ENCODE assay signal across 11 cellular contexts in genomic region chr20:1388253-1388652, GRCh38. TPM values are rescaled to one million over a fixed set of nuclear protein-coding genes. Genes with fewer than 3 reads are reported as not detected.
DNase-seq lines count a peak whose midpoint lies in the region; ATAC-seq and TF ChIP-seq lines count a peak whose summit lies in the region.
"Had no signal": no experiment of that assay in that cellular context is flagged by ENCODE, and none has a peak within 500 bp of the region (broad histone marks: within the 10 kb centered on the region; RNA-seq: fewer than 3 reads in every experiment).

No MANE protein-coding gene starts in this region.

- peaks cover 91% of the 10 kb centered on the region for H3K79me2 ChIP-seq in MM.1S (ENCODE audit: low read length)

- H4K20me1 ChIP-seq in MM.1S (ENCODE audit: insufficient read depth, low read length) = peaks cover 34% of the 10 kb centered on the region

- H3K36me3 ChIP-seq in transverse colon (no peaks in the 10 kb centered on the region), HAP-1 (replicated peaks) (peaks cover 17% of the 10 kb centered on the region), MM.1S (replicated peaks; ENCODE audit: insufficient read depth, low read length) (no peaks in the 10 kb centered on the region)
- H3K36me3 ChIP-seq: thoracic aorta had no signal

- H3K27me3 ChIP-seq in transverse colon (no peaks in the 10 kb centered on the region), HAP-1 (ENCODE audit: low read depth) (no peaks in the 10 kb centered on the region), MM.1S (replicated peaks; ENCODE audit: insufficient read depth, low read length) (no peaks in the 10 kb centered on the region)

- POLR2A ChIA-PET in activated CD8-positive, alpha-beta T cell treated with anti-CD3 and anti-CD28 coated beads for 36 hours (lab: Charles Lee) = interaction anchor here (1.2 to 1.3 kb wide), 2 partner anchors 66 to 146 kb away, joined by 3 to 4 read pairs; no protein-coding TSS in a partner anchor

- no peaks in the 10 kb centered on the region for H3K27me3 Mint-ChIP-seq in activated naive CD4-positive, alpha-beta T cell treated with anti-CD3 and anti-CD28 coated beads, Interleukin-2, amount 10 ng/mL, durations not matched to agents 7 days and 5 days
- H3K27me3 Mint-ChIP-seq in activated CD8-positive, alpha-beta T cell treated with anti-CD3 and anti-CD28 coated beads for 36 hours = no peaks in the 10 kb centered on the region
- no peaks in the 10 kb centered on the region for H3K27me3 Mint-ChIP-seq in mesothelial cell of epicardium (ENCODE audit: low read depth)

- no peak for TF ChIP-seq EP300 in transverse colon (IDR thresholded peaks at IDR 0.05; ENCODE audit: low read depth)

- no peaks in the 10 kb centered on the region for H3F3A ChIP-seq in MM.1S (ENCODE audit: insufficient read depth, low read length)

- 58 to 61% methylated on average over 5 to 6 of the region's 6 CpGs for WGBS in transverse colon (ENCODE audit: low coverage in 1 of 2), 2 donors

- ATAC-seq in activated CD8-positive, alpha-beta T cell treated with anti-CD3 and anti-CD28 coated beads for 36 hours = no peak
- no peak for ATAC-seq in GM21390 (IDR thresholded peaks at IDR 0.05; ENCODE audit: unreplicated experiment)
- ATAC-seq: left colon had no signal

- no peak for TF ChIP-seq CTCF in activated CD8-positive, alpha-beta T cell treated with anti-CD3 and anti-CD28 coated beads for 36 hours (IDR thresholded peaks at IDR 0.05)
- TF ChIP-seq CTCF in mesothelial cell of epicardium (IDR thresholded peaks at IDR 0.05; ENCODE audit: unreplicated experiment) (no peak), transverse colon (IDR thresholded peaks at IDR 0.05) (no peak), MM.1S (IDR thresholded peaks at IDR 0.05; ENCODE audit: low read length) (no peak)

- TF ChIP-seq POLR2A in transverse colon (IDR thresholded peaks at IDR 0.05) = no peak

- H3K4me1 Mint-ChIP-seq in activated naive CD4-positive, alpha-beta T cell treated with anti-CD3 and anti-CD28 coated beads, Interleukin-2, amount 10 ng/mL, durations not matched to agents 7 days and 5 days = peaks cover 81% of the 10 kb centered on the region
- H3K4me1 Mint-ChIP-seq in activated CD8-positive, alpha-beta T cell treated with anti-CD3 and anti-CD28 coated beads for 36 hours (ENCODE audit: low read depth) = peaks cover 77% of the 10 kb centered on the region
- peaks cover 34% of the 10 kb centered on the region for H3K4me1 Mint-ChIP-seq in mesothelial cell of epicardium

- peak overlapping the region; percentile 89 for H3K27ac Mint-ChIP-seq in activated naive CD4-positive, alpha-beta T cell treated with anti-CD3 and anti-CD28 coated beads, Interleukin-2, amount 10 ng/mL, durations not matched to agents 7 days and 5 days
- peak overlapping the region; percentile 89 for H3K27ac Mint-ChIP-seq in activated CD8-positive, alpha-beta T cell treated with anti-CD3 and anti-CD28 coated beads for 36 hours
- peak overlapping the region; percentile 11 for H3K27ac Mint-ChIP-seq in mesothelial cell of epicardium

- H3K9me2 ChIP-seq in MM.1S (replicated peaks; ENCODE audit: insufficient read depth, low read length) = no peaks in the 10 kb centered on the region

- H3K4me3 Mint-ChIP-seq in activated naive CD4-positive, alpha-beta T cell treated with anti-CD3 and anti-CD28 coated beads, Interleukin-2, amount 10 ng/mL, durations not matched to agents 7 days and 5 days = peak overlapping the region; percentile 68
- H3K4me3 Mint-ChIP-seq in activated CD8-positive, alpha-beta T cell treated with anti-CD3 and anti-CD28 coated beads for 36 hours = peak overlapping the region; percentile 82
- no peak overlapping the region for H3K4me3 Mint-ChIP-seq in mesothelial cell of epicardium

- no peak overlapping the region for H3K4me2 ChIP-seq in MM.1S (ENCODE audit: low read depth, low read length)

- in situ Hi-C loops in transverse colon (cut with MboI; ENCODE audit: low pct_ligation_motif_present in 1 of 4, low pct_unique_long_range_greater_than_20kb in 1 of 4, low sequenced_read_pairs in 3 of 4) (loop anchor here in 2 of 4 donors (10.0 kb wide), 2 partner anchors 53 to 73 kb away; no protein-coding TSS in a partner anchor), HAP-1 (cut with MboI; ENCODE audit: low sequenced_read_pairs) (no loop called here)

- H2AFZ ChIP-seq in MM.1S (ENCODE audit: low read length) = no peak overlapping the region

- no peaks in the 10 kb centered on the region for H3K9me3 Mint-ChIP-seq in activated naive CD4-positive, alpha-beta T cell treated with anti-CD3 and anti-CD28 coated beads, Interleukin-2, amount 10 ng/mL, durations not matched to agents 7 days and 5 days
- no peaks in the 10 kb centered on the region for H3K9me3 Mint-ChIP-seq in activated CD8-positive, alpha-beta T cell treated with anti-CD3 and anti-CD28 coated beads for 36 hours
- no peaks in the 10 kb centered on the region for H3K9me3 Mint-ChIP-seq in mesothelial cell of epicardium

- DNase-seq in activated naive CD4-positive, alpha-beta T cell treated with anti-CD3 and anti-CD28 coated beads, Interleukin-2, amount 10 ng/mL, durations not matched to agents 7 days and 5 days = no peak
- no peak for DNase-seq in activated naive CD4-positive, alpha-beta T cell treated with Interleukin-2 at 50 U/mL for 16 hours
- DNase-seq in activated CD8-positive, alpha-beta T cell treated with anti-CD3 and anti-CD28 coated beads for 36 hours = no peak
- DNase-seq in mesothelial cell of epicardium (ENCODE audit: low spot score in 2 of 2, unreplicated experiment in 2 of 2) (no peak), transverse colon (no peak), HAP-1 (ENCODE audit: low spot score in 2 of 2) (no peak), MM.1S (no peak)
- DNase-seq: left colon, NCI-H226 had no signal

- peaks cover 47% of the 10 kb centered on the region for H3K36me3 Mint-ChIP-seq in activated naive CD4-positive, alpha-beta T cell treated with anti-CD3 and anti-CD28 coated beads, Interleukin-2, amount 10 ng/mL, durations not matched to agents 7 days and 5 days
- peaks cover 59% of the 10 kb centered on the region for H3K36me3 Mint-ChIP-seq in activated CD8-positive, alpha-beta T cell treated with anti-CD3 and anti-CD28 coated beads for 36 hours (ENCODE audit: low read depth)
- no peaks in the 10 kb centered on the region for H3K36me3 Mint-ChIP-seq in mesothelial cell of epicardium

- CTCF ChIA-PET in activated naive CD4-positive, alpha-beta T cell treated with anti-CD3 and anti-CD28 coated beads, Interleukin-2, amount 10 ng/mL, durations not matched to agents 7 days and 5 days (lab: Charles Lee) = interaction anchor here (1.0 kb wide), 1 partner anchor 48 kb away, joined by 4 read pairs; no protein-coding TSS in a partner anchor
- CTCF ChIA-PET in activated CD8-positive, alpha-beta T cell treated with anti-CD3 and anti-CD28 coated beads for 36 hours (lab: Charles Lee) = interaction anchor here (0.6 to 1.6 kb wide), 2 partner anchors 11 to 17 kb away, joined by 3 to 5 read pairs; no protein-coding TSS in a partner anchor

- H3K9me3 ChIP-seq in transverse colon = no peaks in the 10 kb centered on the region
- no peaks in the 10 kb centered on the region for H3K9me3 ChIP-seq in HAP-1
- H3K9me3 ChIP-seq in MM.1S (replicated peaks; ENCODE audit: insufficient read depth, low read length) = no peaks in the 10 kb centered on the region
- H3K9me3 ChIP-seq: thoracic aorta had no signal

- H3K4me1 ChIP-seq in transverse colon (peaks cover 49 to 87% (median 67%) of the 10 kb centered on the region in 4 donors), HAP-1 (peaks cover 18% of the 10 kb centered on the region), MM.1S (ENCODE audit: low read length) (peaks cover 10% of the 10 kb centered on the region; the same call in 1 of the 2 replicates)

- intact Hi-C loops in activated CD8-positive, alpha-beta T cell treated with anti-CD3 and anti-CD28 coated beads for 36 hours (cut with micrococcal nuclease) = no loop called here
- intact Hi-C loops in transverse colon (cut with DNase I; ENCODE audit: low total_unique reads) = no loop called here

- H3K4me3 ChIP-seq in transverse colon = no peak overlapping the region
- no peak overlapping the region for H3K4me3 ChIP-seq in HAP-1
- H3K4me3 ChIP-seq in MM.1S (ENCODE audit: low read length) = no peak overlapping the region
- H3K4me3 ChIP-seq: thoracic aorta had no signal

- no peak overlapping the region for H3K9ac ChIP-seq in MM.1S (ENCODE audit: low read length)

- H3K27ac ChIP-seq in transverse colon (peak overlapping the region in 3 of 4 donors; percentile 28 to 50 (median 29)), MM.1S (ENCODE audit: low read length) (no peak overlapping the region)

RNA-seq across cellular contexts. Expression of gene FKBP1A, which starts 4.6 kb away (rescaled TPM):
- 100 to 1,000 TPM; 259 to 282 TPM for total RNA-seq in activated CD8-positive, alpha-beta T cell treated with anti-CD3 and anti-CD28 coated beads for 36 hours
- total RNA-seq in mesothelial cell of epicardium (130 to 135 TPM (median 132 TPM) in 3 replicates), transverse colon (100 to 1,000 TPM; 120 to 202 (median 144) TPM)

RNA-seq across cellular contexts. Expression of gene SDCBP2, which starts 59.3 kb away (rescaled TPM):
- total RNA-seq in activated CD8-positive, alpha-beta T cell treated with anti-CD3 and anti-CD28 coated beads for 36 hours = 1 to 10 TPM; 3.0 to 3.7 TPM
- 1.8 to 3.4 TPM (median 2.9 TPM) in 3 replicates for total RNA-seq in mesothelial cell of epicardium
- 100 to 1,000 TPM; 132 to 427 (median 300) TPM for total RNA-seq in transverse colon

Comparison
In these comparisons a context has a peak if more than half of its experiments do, and no peak if none do; other contexts are left out.
1. H3K27ac Mint-ChIP-seq: peak in every context shown above with its lines; median percentile 89 in activated naive CD4-positive, alpha-beta T cell treated with anti-CD3 and anti-CD28 coated beads, Interleukin-2, amount 10 ng/mL, durations not matched to agents 7 days and 5 days; 89 in activated CD8-positive, alpha-beta T cell treated with anti-CD3 and anti-CD28 coated beads for 36 hours; 11 in mesothelial cell of epicardium.
2. RNA of gene SDCBP2, which starts 59.3 kb away (total RNA-seq): 132 to 427 TPM in transverse colon; 3.0 to 3.7 TPM in activated CD8-positive, alpha-beta T cell treated with anti-CD3 and anti-CD28 coated beads for 36 hours and 1.8 to 3.4 TPM in mesothelial cell of epicardium; every median in the first group is over 10 times any median in the second.